In the genomic region with DNA sequence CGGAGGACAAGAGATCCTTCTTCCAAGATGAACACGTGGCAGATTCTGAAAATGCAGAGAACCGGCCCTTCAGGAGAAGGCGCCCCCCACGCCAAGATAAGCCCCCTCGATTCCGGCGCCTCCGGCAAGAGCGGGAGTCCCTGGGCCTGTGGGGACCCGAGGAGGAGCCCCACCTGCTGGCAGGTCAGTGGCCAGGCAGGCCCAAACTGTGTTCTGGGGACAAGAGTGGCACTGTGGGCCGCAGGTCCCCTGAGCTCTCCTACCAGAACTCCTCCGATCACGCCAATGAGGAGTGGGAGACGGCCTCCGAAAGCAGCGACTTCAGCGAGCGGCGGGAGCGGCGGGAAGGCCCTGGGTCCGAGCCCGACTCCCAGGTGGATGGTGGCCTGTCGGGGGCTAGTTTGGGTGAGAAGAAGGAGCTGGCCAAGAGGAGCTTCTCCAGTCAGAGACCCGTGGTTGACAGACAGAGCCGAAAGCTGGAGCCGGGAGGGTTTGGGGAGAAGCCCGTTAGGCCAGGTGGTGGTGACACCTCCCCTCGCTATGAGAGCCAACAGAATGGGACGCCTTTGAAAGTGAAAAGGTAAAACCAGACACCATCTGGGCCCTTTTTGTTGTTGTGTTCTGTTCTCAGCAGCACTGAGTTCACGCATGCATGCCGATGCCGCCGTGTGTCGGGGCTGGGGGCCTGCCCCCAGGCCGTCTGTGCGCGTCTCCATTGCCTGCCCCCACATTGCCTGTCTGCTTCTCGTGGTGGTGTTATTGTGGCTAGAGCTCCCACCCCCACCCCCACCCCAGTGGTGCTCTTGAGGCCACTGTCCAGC, we compare ENCODE assay signal across 10 cellular contexts. TPM values are rescaled to one million over a fixed set of nuclear protein-coding genes. Genes with fewer than 3 reads are reported as not detected.
DNase-seq lines count a peak whose midpoint lies in the region; ATAC-seq and TF ChIP-seq lines count a peak whose summit lies in the region.
"Had no signal": no experiment of that assay in that cellular context is flagged by ENCODE, and none has a peak within 500 bp of the region (broad histone marks: within the 10 kb centered on the region; RNA-seq: fewer than 3 reads in every experiment).

No MANE protein-coding gene starts in this region.

- H3K36me3 Mint-ChIP-seq in progenitor cell of endocrine pancreas (ENCODE audit: insufficient read depth): peaks cover 28% of the 10 kb centered on the region

- H3K27me3 Mint-ChIP-seq in progenitor cell of endocrine pancreas: no peaks in the 10 kb centered on the region
- H3K27me3 Mint-ChIP-seq in stimulated activated naive CD8-positive, alpha-beta T cell treated with anti-CD3 and anti-CD28 coated beads, Interleukin-15, amount 100 ng/mL, for 72 hours: no peaks in the 10 kb centered on the region

- no peaks in the 10 kb centered on the region for H3K27me3 ChIP-seq in RWPE2 (ENCODE audit: insufficient read depth, poor library complexity, severe bottlenecking)

- H3K9me3 Mint-ChIP-seq in progenitor cell of endocrine pancreas (ENCODE audit: low read depth): no peaks in the 10 kb centered on the region
- no peaks in the 10 kb centered on the region for H3K9me3 Mint-ChIP-seq in stimulated activated naive CD8-positive, alpha-beta T cell treated with anti-CD3 and anti-CD28 coated beads, Interleukin-15, amount 100 ng/mL, for 72 hours

- no peaks in the 10 kb centered on the region for H3K4me1 ChIP-seq in RWPE2 (ENCODE audit: insufficient read depth, poor library complexity, severe bottlenecking)

- H3K4me3 Mint-ChIP-seq in progenitor cell of endocrine pancreas (ENCODE audit: low read depth): no peak overlapping the region
- no peak overlapping the region for H3K4me3 Mint-ChIP-seq in stimulated activated naive CD8-positive, alpha-beta T cell treated with anti-CD3 and anti-CD28 coated beads, Interleukin-15, amount 100 ng/mL, for 72 hours

- peaks cover 95% of the 10 kb centered on the region for H3K36me3 ChIP-seq in RWPE2 (ENCODE audit: low read depth)

- no peaks in the 10 kb centered on the region for H3K9me3 ChIP-seq in RWPE2 (ENCODE audit: severe bottlenecking)

- peak overlapping the region; percentile 77 for H3K27ac Mint-ChIP-seq in progenitor cell of endocrine pancreas
- no peak overlapping the region for H3K27ac Mint-ChIP-seq in stimulated activated naive CD8-positive, alpha-beta T cell treated with anti-CD3 and anti-CD28 coated beads, Interleukin-15, amount 100 ng/mL, for 72 hours

- no peak overlapping the region for H3K4me3 ChIP-seq in RWPE2 (ENCODE audit: severe bottlenecking)
- no peak overlapping the region for H3K4me3 ChIP-seq in foreskin fibroblast (ENCODE audit: low read depth in 1 of 2, low read length in 2 of 2)
- H3K4me3 ChIP-seq: lung had no signal

- TF ChIP-seq CTCF in GM12872 (IDR thresholded peaks at IDR 0.05; ENCODE audit: insufficient read depth, low read depth, low read length): peak; percentile 38; the same call in 2 of the 3 replicates
- TF ChIP-seq CTCF in RWPE2 (IDR thresholded peaks at IDR 0.05; ENCODE audit: poor library complexity, severe bottlenecking): peak; percentile 16
- peak; percentile 46 for TF ChIP-seq CTCF in foreskin fibroblast (IDR thresholded peaks at IDR 0.05; ENCODE audit: low read depth, low read length)
- peak; percentile 45 for TF ChIP-seq CTCF in progenitor cell of endocrine pancreas (IDR thresholded peaks at IDR 0.05; ENCODE audit: unreplicated experiment)

- DNase-seq in RWPE2 (ENCODE audit: low spot score): peak; percentile 47
- DNase-seq in foreskin fibroblast: no peak
- no peak for DNase-seq in progenitor cell of endocrine pancreas (ENCODE audit: low spot score, unreplicated experiment)
- DNase-seq in ureter (ENCODE audit: low spot score): no peak
- no peak for DNase-seq in NCI-H774 (lab: John Stamatoyannopoulos, UW)
- no peak for DNase-seq in stimulated activated naive CD8-positive, alpha-beta T cell treated with anti-CD3 and anti-CD28 coated beads, Interleukin-15, amount 100 ng/mL, for 72 hours
- no peak for DNase-seq in NCI-H748 (lab: John Stamatoyannopoulos, UW; ENCODE audit: unreplicated experiment)
- DNase-seq: RPMI8226 had no signal

- no peak for ATAC-seq in RWPE2 (ENCODE audit: low read depth)
- no peak for ATAC-seq in stimulated activated naive CD8-positive, alpha-beta T cell treated with anti-CD3 and anti-CD28 coated beads, Interleukin-15, amount 100 ng/mL, for 72 hours

- H3K27ac ChIP-seq in RWPE2 (ENCODE audit: poor library complexity, severe bottlenecking): no peak overlapping the region

- H3K4me1 Mint-ChIP-seq in progenitor cell of endocrine pancreas (ENCODE audit: low read depth): peaks cover 11% of the 10 kb centered on the region
- H3K4me1 Mint-ChIP-seq in stimulated activated naive CD8-positive, alpha-beta T cell treated with anti-CD3 and anti-CD28 coated beads, Interleukin-15, amount 100 ng/mL, for 72 hours: peaks cover 27% of the 10 kb centered on the region

RNA-seq across cellular contexts. Expression of gene POMT1, which starts 26.6 kb away (rescaled TPM):
- total RNA-seq in progenitor cell of endocrine pancreas (61.0 and 64.3 TPM in 2 replicates), ureter (26.5 TPM)

RNA-seq across cellular contexts. Expression of gene UCK1, which starts 54.9 kb away (rescaled TPM):
- 32.4 and 32.8 TPM in 2 replicates for total RNA-seq in progenitor cell of endocrine pancreas
- total RNA-seq in ureter: 20.4 TPM
